Comparison of ENCODE assay signal across 10 cellular contexts in the genomic region with DNA sequence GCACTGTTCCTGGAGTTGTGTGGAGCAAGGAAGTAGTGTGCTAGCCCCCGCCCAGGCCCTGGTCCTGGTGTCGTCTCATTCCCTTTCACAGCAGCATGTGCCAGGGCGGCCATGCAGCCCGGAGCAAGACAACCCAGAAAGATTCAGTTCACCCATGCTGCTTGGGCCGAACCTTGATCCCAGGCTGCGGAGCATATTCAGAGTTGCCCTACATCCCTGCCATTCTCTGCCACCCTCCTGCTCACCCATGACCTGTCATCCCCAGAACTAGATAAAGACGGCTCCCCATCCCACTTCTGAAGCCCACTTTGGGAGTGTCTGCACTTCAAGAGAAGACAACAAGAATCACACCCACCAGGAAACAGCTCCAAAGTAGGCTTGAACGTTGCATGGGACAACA.
"Had no signal": no experiment of that assay in that cellular context is flagged by ENCODE, and none has a peak within 500 bp of the region (broad histone marks: within the 10 kb centered on the region; RNA-seq: fewer than 3 reads in every experiment).

No MANE protein-coding gene starts in this region.

- ATAC-seq: HCT116, HepG2 had no signal

- H3K36me3 Mint-ChIP-seq: IgD-negative memory B cell had no signal

- H3K4me1 Mint-ChIP-seq: IgD-negative memory B cell had no signal

- FAIRE-seq: HepG2 had no signal

- H2AFZ ChIP-seq: GM23248 had no signal

- DNase-seq: GM23248, GOT3, H7, KBM-7 had no signal

- H3K4me1 ChIP-seq: HAP-1 had no signal

- H3K4me3 Mint-ChIP-seq: IgD-negative memory B cell had no signal

- H3K9ac ChIP-seq: GM23248, KMS-11 had no signal

- H3K4me2 ChIP-seq: KMS-11 had no signal

- H3K27ac ChIP-seq: GM23248, HL-60, KMS-11 had no signal

- H3K27ac Mint-ChIP-seq: IgD-negative memory B cell had no signal

- H3K36me3 ChIP-seq: HAP-1 had no signal

- H3K4me3 ChIP-seq: GM23248, HAP-1 had no signal

- H3K27me3 Mint-ChIP-seq: IgD-negative memory B cell had no signal
